ENCODE assay signal across 8 cellular contexts in the genomic region with DNA sequence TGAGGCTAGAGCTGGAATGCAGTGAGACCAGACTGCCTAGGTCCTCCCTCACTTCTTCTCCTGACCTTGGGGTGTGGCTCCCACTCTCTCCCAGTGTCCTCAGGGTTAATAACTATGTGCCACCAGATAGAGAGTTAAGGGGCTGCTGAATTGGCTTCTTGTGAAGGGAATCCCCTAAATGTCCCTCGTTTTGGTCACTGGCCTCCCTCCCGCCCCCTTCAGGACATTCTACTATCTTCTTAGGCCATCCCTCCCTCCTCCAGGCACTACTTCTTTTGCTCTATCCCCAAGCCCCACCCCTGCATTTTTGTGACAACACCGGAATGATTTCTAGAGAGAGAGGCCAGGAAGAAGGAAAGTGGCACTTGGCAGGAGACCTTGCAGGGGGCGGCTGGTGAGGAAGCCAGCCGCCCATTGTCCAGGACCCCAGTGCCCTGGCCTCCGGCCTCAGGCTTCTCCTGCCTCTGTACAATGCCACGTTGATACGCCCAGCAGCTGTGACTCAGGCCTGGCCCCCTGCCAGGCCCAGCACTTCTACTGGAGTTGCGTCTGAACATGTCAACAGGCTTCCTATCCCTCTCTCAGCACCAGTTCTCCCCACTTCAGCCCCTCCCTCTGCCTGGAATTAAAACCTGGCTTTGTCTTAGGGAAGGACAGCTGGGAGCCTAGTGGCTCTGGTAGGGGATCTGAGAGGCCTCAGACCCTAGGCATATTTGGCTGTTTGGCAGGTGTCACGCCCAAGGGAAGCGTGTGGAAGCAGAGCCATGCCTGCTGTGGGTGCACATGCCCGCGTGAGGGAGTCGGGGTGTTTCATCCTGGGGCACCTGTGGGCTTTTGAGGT. TPM values are rescaled to one million over a fixed set of nuclear protein-coding genes. Genes with fewer than 3 reads are reported as not detected.
DNase-seq lines count a peak whose midpoint lies in the region; ATAC-seq, FAIRE-seq and TF ChIP-seq lines count a peak whose summit lies in the region.

No MANE protein-coding gene starts in this region.

- 22% methylated on average over 14 of the region's 14 CpGs for WGBS in K562 (ENCODE audit: insufficient coverage, low coverage, missing lambda C conversion rate)

- no TSS peak for BruUV-seq in K562 (replicated peaks; lab: Mats Ljungman, UMichigan)

- peak overlapping the region; percentile 85 for H3K4me2 ChIP-seq in K562 (ENCODE audit: insufficient read depth, low read length)

- H3K9ac ChIP-seq in K562 (ENCODE audit: insufficient read depth in 1 of 2, low read depth in 2 of 2, low read length in 2 of 2) (peak overlapping the region; percentile 89 to 96), iPS-15b (ENCODE audit: low read depth, low read length) (peak overlapping the region; percentile 70)

- peaks cover 98% of the 10 kb centered on the region for H3K79me2 ChIP-seq in K562 (ENCODE audit: control insufficient read depth, insufficient read depth, low read length)

- H3K27ac ChIP-seq in K562 (ENCODE audit: extremely low read depth, low read depth, low read length) (peak overlapping the region; percentile 99), gastrocnemius medialis (peak overlapping the region; percentile 98 to 99 (median 98))

- in situ Hi-C loops in K562 (cut with MboI) (no loop called here), gastrocnemius medialis (cut with MboI; ENCODE audit: low sequenced_read_pairs in 4 of 4) (loop anchor here in 1 of 4 donors (25.0 kb wide), 1 partner anchor 364 kb away; no protein-coding TSS in a partner anchor)

- H3K4me3 ChIP-seq in K562 (peak overlapping the region; percentile 31; the same call in 1 of the 2 replicates), iPS-15b (ENCODE audit: low read depth, low read length) (peak overlapping the region; percentile 13), gastrocnemius medialis (peak overlapping the region; percentile 47 to 59 (median 48))

- ATAC-seq in K562 = peak; percentile 70
- ATAC-seq in gastrocnemius medialis = peak; percentile 64 to 73
- ATAC-seq in GM18502 (IDR thresholded peaks at IDR 0.05; ENCODE audit: poor library complexity, unreplicated experiment) = no peak
- no peak for ATAC-seq in HG02763 (IDR thresholded peaks at IDR 0.05; ENCODE audit: unreplicated experiment)

- no peak for TF ChIP-seq POLR2A in K562 (conservative IDR thresholded peaks at IDR 0.05)
- TF ChIP-seq POLR2A in gastrocnemius medialis (IDR thresholded peaks at IDR 0.05) = peak; percentile 86 to 88

- H3K27me3 ChIP-seq in K562 (ENCODE audit: control insufficient read depth in 2 of 2, insufficient read depth in 2 of 2, low read length in 2 of 2) (no peaks in the 10 kb centered on the region), iPS-15b (ENCODE audit: control insufficient read depth, insufficient read depth, low read length) (no peaks in the 10 kb centered on the region), gastrocnemius medialis (no peaks in the 10 kb centered on the region)

- H4K20me1 ChIP-seq in K562 (replicated peaks; ENCODE audit: control insufficient read depth, insufficient read depth, low read length) = peaks cover 38% of the 10 kb centered on the region

- intact Hi-C loops in K562 (cut with micrococcal nuclease) (loop anchor here (1.0 to 10.0 kb wide), 2 partner anchors 9 to 189 kb away; a partner anchor contains a TSS), gastrocnemius medialis (cut with DNase I; ENCODE audit: low total_unique reads) (loop anchor here (2.0 to 10.0 kb wide), 5 partner anchors 17 to 1119 kb away; a partner anchor contains a TSS)

- H3K36me3 ChIP-seq in K562 (ENCODE audit: control insufficient read depth, insufficient read depth, low read length) (peaks cover 38% of the 10 kb centered on the region; the same call in 2 of the 3 replicates), iPS-15b (ENCODE audit: control insufficient read depth, insufficient read depth, low read length) (peaks cover 3% of the 10 kb centered on the region), gastrocnemius medialis (no peaks in the 10 kb centered on the region)

- TF ChIP-seq EP300 in K562 (IDR thresholded peaks at IDR 0.05; ENCODE audit: low read length) = peak; percentile 34; the same call in 1 of the 2 replicates

- peak; percentile 83 for FAIRE-seq in K562 (lab: Jason Lieb, UNC)

- TF ChIP-seq CTCF in GM12872 (IDR thresholded peaks at IDR 0.05; ENCODE audit: insufficient read depth, low read depth, low read length) (peak; percentile 44), K562 (IDR thresholded peaks at IDR 0.05 in 2 of 3, conservative IDR thresholded peaks at IDR 0.05 in 1 of 3; ENCODE audit: insufficient read depth in 2 of 3, low read depth in 1 of 3, low read length in 3 of 3) (peak in 2 of 3 experiments; percentile 43 to 64; a peak in 4 of 6 replicates), gastrocnemius medialis (IDR thresholded peaks at IDR 0.05 in 4 of 5, conservative IDR thresholded peaks at IDR 0.05 in 1 of 5) (peak in 3 of 5 experiments; percentile 32 to 48 (median 47))

- H3K9me3 ChIP-seq in K562 (replicated peaks; ENCODE audit: control insufficient read depth, insufficient read depth, low read depth, low read length) = no peaks in the 10 kb centered on the region
- no peaks in the 10 kb centered on the region for H3K9me3 ChIP-seq in iPS-15b (ENCODE audit: control insufficient read depth, insufficient read depth, low read length)
- no peaks in the 10 kb centered on the region for H3K9me3 ChIP-seq in gastrocnemius medialis

- TF ChIP-seq RAD21 in K562 (CRISPR knock-in tag; conservative IDR thresholded peaks at IDR 0.05 in 1 of 2, IDR thresholded peaks at IDR 0.05 in 1 of 2) = no peak

- DNase-seq in NCI-H2081 (lab: John Stamatoyannopoulos, UW) (peak; percentile 86 to 95), T1000 (lab: John Stamatoyannopoulos, UW) (peak; percentile 83), K562 (ENCODE audit: extremely low read depth in 1 of 4, low spot score in 3 of 4) (peak; percentile 64 to 98 (median 70)), gastrocnemius medialis (peak; percentile 91 to 98)

- CTCF ChIA-PET in K562 (lab: Yijun Ruan, JAX; ENCODE audit: low intra/inter-chr PET ratio) = interaction anchor here (1.9 kb wide), 1 partner anchor 27 kb away, joined by 4 read pairs; no protein-coding TSS in a partner anchor

- H3K4me1 ChIP-seq in K562 (replicated peaks in 1 of 2; ENCODE audit: control insufficient read depth in 2 of 2, insufficient read depth in 2 of 2, low read length in 2 of 2) (peaks cover 86 to 89% of the 10 kb centered on the region in 2 experiments), iPS-15b (ENCODE audit: control insufficient read depth, insufficient read depth, low read length) (peaks cover 30% of the 10 kb centered on the region), gastrocnemius medialis (peaks cover 98 to 99% of the 10 kb centered on the region in 2 donors)

- POLR2A ChIA-PET in K562 (lab: Yijun Ruan, JAX) = interaction anchor here (0.6 to 3.8 kb wide), 20 partner anchors 9 to 1903 kb away, joined by 3 to 25 read pairs (median 4); a partner anchor contains a TSS

- H2AFZ ChIP-seq in K562 (ENCODE audit: low read depth, low read length) = peak overlapping the region; percentile 41; the same call in 1 of the 2 replicates

- H3K9me1 ChIP-seq in K562 (ENCODE audit: control insufficient read depth, insufficient read depth, low read length) = peaks cover 10% of the 10 kb centered on the region

RNA-seq across cellular contexts. Expression of a gene that starts 9.1 kb away (rescaled TPM):
- 84.8 and 209 TPM in 2 replicates for total RNA-seq in K562 (2011; cell fraction: chromatin; rRNA removed; ENCODE audit: low replicate concordance)
- total RNA-seq in K562 (2011; cell fraction: nucleolus; rRNA removed) = 154 and 172 TPM in 2 replicates
- 95.4 and 117 TPM in 2 replicates for total RNA-seq in K562 (2011; cell fraction: nucleoplasm; rRNA removed)
- 250 and 267 TPM in 2 replicates for total RNA-seq in K562 (2014; rRNA removed)
- total RNA-seq in K562 (2014; rRNA removed; fragmentation: Illumina TruSeq; extraction: Trizol) = 41.3 and 44.0 TPM in 2 replicates
- 89.1 and 97.7 TPM in 2 replicates for total RNA-seq in K562 (2015; rRNA removed; fragmentation: Illumina TruSeq; extraction: Trizol)
- total RNA-seq in K562 (2021) = 347 and 354 TPM in 2 replicates
- polyA plus RNA-seq in K562 (2011; rRNA removed) = 88.2 and 129 TPM in 2 replicates
- polyA plus RNA-seq in K562 (2011; cell fraction: cytosol; rRNA removed) = 116 and 274 TPM in 2 replicates
- polyA plus RNA-seq in K562 (2011; cell fraction: nucleus; rRNA removed) = 154 and 164 TPM in 2 replicates
- 193 TPM in 2 replicates for polyA plus RNA-seq in K562 (2012)
- 77.1 and 104 TPM in 2 replicates for polyA plus RNA-seq in K562 (2014; fragmentation: Illumina TruSeq; extraction: Trizol)
- polyA plus RNA-seq in K562 (2014; fragmentation: Nextera tagmentation; extraction: Ambion mirVana) = 1 to 10 TPM in 1 of 2 experiments, under 1 TPM in 1; 1.00 to 4.5 TPM
- 123 and 166 TPM in 2 replicates for polyA plus RNA-seq in K562 (2014; rRNA removed)
- polyA minus RNA-seq in K562 (2011; rRNA and poly(A)+ RNA removed) = 104 and 109 TPM in 2 replicates
- 151 and 176 TPM in 2 replicates for polyA minus RNA-seq in K562 (2011; cell fraction: cytosol; rRNA and poly(A)+ RNA removed)
- polyA minus RNA-seq in K562 (2011; cell fraction: nucleus; rRNA and poly(A)+ RNA removed) = 47.4 and 69.6 TPM in 2 replicates
- 100 to 1,000 TPM; 143 to 244 (median 220) TPM for total RNA-seq in gastrocnemius medialis

RNA-seq across cellular contexts. Expression of a gene that starts 29.8 kb away (rescaled TPM):
- total RNA-seq in K562 (2011; cell fraction: chromatin; rRNA removed; ENCODE audit: low replicate concordance) = 2.6 and 4.3 TPM in 2 replicates
- total RNA-seq in K562 (2011; cell fraction: nucleolus; rRNA removed) = 3.5 and 4.1 TPM in 2 replicates
- 3.1 and 4.4 TPM in 2 replicates for total RNA-seq in K562 (2011; cell fraction: nucleoplasm; rRNA removed)
- total RNA-seq in K562 (2014; rRNA removed) = 0.45 and 0.49 TPM in 2 replicates
- 0.38 and 0.40 TPM in 2 replicates for total RNA-seq in K562 (2014; rRNA removed; fragmentation: Illumina TruSeq; extraction: Trizol)
- 0.40 and 0.72 TPM in 2 replicates for total RNA-seq in K562 (2015; rRNA removed; fragmentation: Illumina TruSeq; extraction: Trizol)
- 1.4 and 1.9 TPM in 2 replicates for total RNA-seq in K562 (2021)
- polyA plus RNA-seq in K562 (2011; rRNA removed) = 1.7 and 3.2 TPM in 2 replicates
- 2.0 and 2.8 TPM in 2 replicates for polyA plus RNA-seq in K562 (2011; cell fraction: cytosol; rRNA removed)
- 15.5 and 18.8 TPM in 2 replicates for polyA plus RNA-seq in K562 (2011; cell fraction: nucleus; rRNA removed)
- polyA plus RNA-seq in K562 (2012) = 0.77 and 2.6 TPM in 2 replicates
- polyA plus RNA-seq in K562 (2014; fragmentation: Illumina TruSeq; extraction: Trizol) = 0.79 and 1.1 TPM in 2 replicates
- under 1 TPM; 0.04 to 0.06 TPM for polyA plus RNA-seq in K562 (2014; fragmentation: Nextera tagmentation; extraction: Ambion mirVana)
- polyA plus RNA-seq in K562 (2014; rRNA removed) = 1.0 and 1.5 TPM in 2 replicates
- polyA minus RNA-seq in K562 (2011; rRNA and poly(A)+ RNA removed) = 0.53 and 0.96 TPM in 2 replicates
- 1.7 and 2.1 TPM in 2 replicates for polyA minus RNA-seq in K562 (2011; cell fraction: cytosol; rRNA and poly(A)+ RNA removed)
- 1.3 and 2.0 TPM in 2 replicates for polyA minus RNA-seq in K562 (2011; cell fraction: nucleus; rRNA and poly(A)+ RNA removed)
- total RNA-seq in gastrocnemius medialis = 1 to 10 TPM in 2 of 4 donors, under 1 TPM in 2; 0.29 to 2.4 (median 1.2) TPM

RNA-seq across cellular contexts. Expression of a gene that starts 41.3 kb away (rescaled TPM):
- total RNA-seq in K562 (2011; cell fraction: chromatin; rRNA removed; ENCODE audit: low replicate concordance) = 4.5 and 10.4 TPM in 2 replicates
- total RNA-seq in K562 (2011; cell fraction: nucleolus; rRNA removed) = 5.4 and 5.8 TPM in 2 replicates
- 5.7 and 7.9 TPM in 2 replicates for total RNA-seq in K562 (2011; cell fraction: nucleoplasm; rRNA removed)
- total RNA-seq in K562 (2014; rRNA removed) = 7.3 and 8.0 TPM in 2 replicates
- total RNA-seq in K562 (2014; rRNA removed; fragmentation: Illumina TruSeq; extraction: Trizol) = 4.2 and 4.4 TPM in 2 replicates
- total RNA-seq in K562 (2015; rRNA removed; fragmentation: Illumina TruSeq; extraction: Trizol) = 4.7 and 5.1 TPM in 2 replicates
- total RNA-seq in K562 (2021) = 13.7 and 14.5 TPM in 2 replicates
- 5.2 and 9.0 TPM in 2 replicates for polyA plus RNA-seq in K562 (2011; rRNA removed)
- 11.1 and 12.3 TPM in 2 replicates for polyA plus RNA-seq in K562 (2011; cell fraction: cytosol; rRNA removed)
- polyA plus RNA-seq in K562 (2011; cell fraction: nucleus; rRNA removed) = 14.4 and 17.6 TPM in 2 replicates
- 3.8 and 8.5 TPM in 2 replicates for polyA plus RNA-seq in K562 (2012)
- polyA plus RNA-seq in K562 (2014; fragmentation: Illumina TruSeq; extraction: Trizol) = 9.2 and 10.1 TPM in 2 replicates
- under 1 TPM; 0.36 to 0.37 TPM for polyA plus RNA-seq in K562 (2014; fragmentation: Nextera tagmentation; extraction: Ambion mirVana)
- 8.7 and 11.0 TPM in 2 replicates for polyA plus RNA-seq in K562 (2014; rRNA removed)
- 5.8 and 6.9 TPM in 2 replicates for polyA minus RNA-seq in K562 (2011; rRNA and poly(A)+ RNA removed)
- polyA minus RNA-seq in K562 (2011; cell fraction: cytosol; rRNA and poly(A)+ RNA removed) = 10.8 and 15.0 TPM in 2 replicates
- 2.6 and 5.0 TPM in 2 replicates for polyA minus RNA-seq in K562 (2011; cell fraction: nucleus; rRNA and poly(A)+ RNA removed)
- total RNA-seq in gastrocnemius medialis = not detected

Comparison
In these comparisons a context has a peak if more than half of its experiments do, and no peak if none do; other contexts are left out.
1. ATAC-seq: peak in K562 (single experiment) and gastrocnemius medialis (2 of 2); none in GM18502 (single experiment) and HG02763 (single experiment).
2. RNA of a gene that starts 41.3 kb away (total RNA-seq): 4.2 to 14.5 TPM in K562; not detected in gastrocnemius medialis; every median in the first group is over 4 times any median in the second.
3. Peak in every context shown above with its lines, with median percentiles within 50 percentile points of each other: CTCF ChIP-seq, DNase-seq and H3K4me3 ChIP-seq.